ENCODE assay signal across 9 cellular contexts in genomic region chr19:47447470-47448359, GRCh38. TPM values are rescaled to one million over a fixed set of nuclear protein-coding genes. Genes with fewer than 3 reads are reported as not detected.
A peak's percentile ranks its signal among the peaks of the same experiment; 100 is the strongest.
DNase-seq lines count a peak whose midpoint lies in the region; ATAC-seq and TF ChIP-seq lines count a peak whose summit lies in the region.
"Had no signal": no experiment of that assay in that cellular context is flagged by ENCODE, and none has a peak within 500 bp of the region (broad histone marks: within the 10 kb centered on the region; RNA-seq: fewer than 3 reads in every experiment).

No MANE protein-coding gene starts in this region.

- H3K4me1 ChIP-seq in fibroblast of lung (ENCODE audit: control insufficient read depth, extremely low read depth, insufficient read depth, low read length) (no peaks in the 10 kb centered on the region), neural progenitor cell (peaks cover 5% of the 10 kb centered on the region)

- peaks cover 60% of the 10 kb centered on the region for H3K27me3 ChIP-seq in fibroblast of lung (ENCODE audit: control insufficient read depth, insufficient read depth, low read length)
- H3K27me3 ChIP-seq in neural progenitor cell = peaks cover 75% of the 10 kb centered on the region

- H3K27ac ChIP-seq in fibroblast of lung (ENCODE audit: insufficient read depth, low read length) (no peak overlapping the region), neural progenitor cell (no peak overlapping the region)

- H3K9ac ChIP-seq in fibroblast of lung (ENCODE audit: insufficient read depth, low read length) = no peak overlapping the region
- no peak overlapping the region for H3K9ac ChIP-seq in neural progenitor cell

- H2AFZ ChIP-seq in fibroblast of lung (ENCODE audit: low read length) (no peak overlapping the region), neural progenitor cell (replicated peaks) (no peak overlapping the region)

- H4K20me1 ChIP-seq in fibroblast of lung (ENCODE audit: control insufficient read depth, extremely low read depth, insufficient read depth, low read length) (no peaks in the 10 kb centered on the region), neural progenitor cell (ENCODE audit: low read depth) (peaks cover 68% of the 10 kb centered on the region)

- H3K27me3 Mint-ChIP-seq in neural progenitor cell (ENCODE audit: insufficient read depth, low read depth) = peaks cover 62% of the 10 kb centered on the region

- H3K79me2 ChIP-seq in fibroblast of lung (ENCODE audit: control insufficient read depth, insufficient read depth, low read length) (no peaks in the 10 kb centered on the region), neural progenitor cell (ENCODE audit: low read depth) (no peaks in the 10 kb centered on the region)

- ATAC-seq in GM21367 (IDR thresholded peaks at IDR 0.05; ENCODE audit: unreplicated experiment) = no peak

- H3K4me3 Mint-ChIP-seq in neural progenitor cell = peak overlapping the region; percentile 80

- peaks cover 18% of the 10 kb centered on the region for H3K4me1 Mint-ChIP-seq in neural progenitor cell

- peaks cover 27% of the 10 kb centered on the region for H3F3A ChIP-seq in neural progenitor cell (ENCODE audit: low read depth)

- no peak overlapping the region for H3K27ac Mint-ChIP-seq in neural progenitor cell

- H3K4me2 ChIP-seq in fibroblast of lung (ENCODE audit: extremely low read depth, insufficient read depth, low read length) (no peak overlapping the region), neural progenitor cell (peak overlapping the region; percentile 69)

- no peaks in the 10 kb centered on the region for H3K9me3 ChIP-seq in fibroblast of lung (ENCODE audit: control insufficient read depth, insufficient read depth, low read depth, low read length)
- no peaks in the 10 kb centered on the region for H3K9me3 ChIP-seq in neural progenitor cell (ENCODE audit: low read depth)

- DNase-seq in D341Med (ENCODE audit: low spot score) (peak; percentile 64), NCI-H1930 (lab: John Stamatoyannopoulos, UW) (peak; percentile 95 to 98), fibroblast of lung (ENCODE audit: low read depth in 2 of 2) (peak; percentile 15 to 31), neural progenitor cell (ENCODE audit: low spot score) (peak; percentile 94), A172 (ENCODE audit: low spot score) (no peak), DMS79 (lab: John Stamatoyannopoulos, UW) (no peak)
- DNase-seq in activated T-cell treated with anti-CD3 and anti-CD28 coated beads, Interleukin-2, amount 50 U/mL, for 1 hour = peak; percentile 67

- H3K36me3 ChIP-seq in fibroblast of lung (ENCODE audit: control insufficient read depth, insufficient read depth, low read length) (no peaks in the 10 kb centered on the region), neural progenitor cell (no peaks in the 10 kb centered on the region)

- peaks cover 2% of the 10 kb centered on the region for H3K9me3 Mint-ChIP-seq in neural progenitor cell

- no peaks in the 10 kb centered on the region for H3K36me3 Mint-ChIP-seq in neural progenitor cell

- TF ChIP-seq CTCF in fibroblast of lung (conservative IDR thresholded peaks at IDR 0.05 in 1 of 2, IDR thresholded peaks at IDR 0.05 in 1 of 2; ENCODE audit: low read depth in 1 of 2, low read length in 2 of 2) (no peak), neural progenitor cell (IDR thresholded peaks at IDR 0.05) (no peak)

- H3K4me3 ChIP-seq in fibroblast of lung (replicated peaks in 1 of 4; ENCODE audit: control extremely low read depth in 1 of 4, insufficient read depth in 1 of 4, low read depth in 3 of 4, low read length in 4 of 4) (no peak overlapping the region), neural progenitor cell (peak overlapping the region; percentile 40)

RNA-seq across cellular contexts. Expression of gene SLC8A2, which starts 24.0 kb away (rescaled TPM):
- total RNA-seq in fibroblast of lung (under 0.01 TPM in 1 of 2 replicates, not detected in the other), neural progenitor cell (ENCODE audit: low replicate concordance) (14.5 and 17.6 TPM in 2 replicates)
- not detected in 2 replicates for polyA plus RNA-seq in fibroblast of lung
- not detected in 2 replicates for polyA plus RNA-seq in fibroblast of lung (2012)
- not detected in 2 replicates for polyA minus RNA-seq in fibroblast of lung (ENCODE audit: low replicate concordance)
- total RNA-seq in A172 (2014; rRNA removed; shearing (Covaris generic)) = not detected in 2 replicates
- total RNA-seq: myocyte had no signal

RNA-seq across cellular contexts. Expression of gene MEIS3, which starts 28.4 kb away (rescaled TPM):
- total RNA-seq in fibroblast of lung (40.3 and 57.8 TPM in 2 replicates), neural progenitor cell (ENCODE audit: low replicate concordance) (32.2 and 70.5 TPM in 2 replicates)
- polyA plus RNA-seq in fibroblast of lung = 18.5 and 30.5 TPM in 2 replicates
- 34.9 and 65.1 TPM in 2 replicates for polyA plus RNA-seq in fibroblast of lung (2012)
- polyA minus RNA-seq in fibroblast of lung (ENCODE audit: low replicate concordance) = 33.0 and 104 TPM in 2 replicates
- 27.5 and 31.9 TPM in 2 replicates for total RNA-seq in A172 (2014; rRNA removed; shearing (Covaris generic))

RNA-seq across cellular contexts. Expression of gene KPTN, which starts 36.3 kb away (rescaled TPM):
- total RNA-seq in fibroblast of lung (6.2 and 6.9 TPM in 2 replicates), neural progenitor cell (ENCODE audit: low replicate concordance) (17.8 and 18.1 TPM in 2 replicates)
- polyA plus RNA-seq in fibroblast of lung = 4.9 and 5.3 TPM in 2 replicates
- polyA plus RNA-seq in fibroblast of lung (2012) = 8.5 and 12.5 TPM in 2 replicates
- polyA minus RNA-seq in fibroblast of lung (ENCODE audit: low replicate concordance) = 17.3 and 21.9 TPM in 2 replicates
- total RNA-seq in A172 (2014; rRNA removed; shearing (Covaris generic)) = 3.0 and 4.2 TPM in 2 replicates

Comparison
In these comparisons a context has a peak if more than half of its experiments do, and no peak if none do; other contexts are left out.
1. DNase-seq: peak in D341Med (single experiment), NCI-H1930 (2 of 2), activated T-cell treated with anti-CD3 and anti-CD28 coated beads, Interleukin-2, amount 50 U/mL, for 1 hour (single experiment), fibroblast of lung (2 of 2) and neural progenitor cell (single experiment); none in A172 (single experiment) and DMS79 (single experiment).
2. RNA of gene SLC8A2, which starts 24.0 kb away (total RNA-seq): 14.5 to 17.6 TPM in neural progenitor cell; under 0.01 TPM in fibroblast of lung and not detected in A172; every median in the first group is over 10 times any median in the second.